Comparison of ENCODE assay signal across 17 cellular contexts in genomic region chr2:147223119-147223518, GRCh38.
DNase-seq lines count a peak whose midpoint lies in the region; ATAC-seq, FAIRE-seq and TF ChIP-seq lines count a peak whose summit lies in the region.
"Had no signal": no experiment of that assay in that cellular context is flagged by ENCODE, and none has a peak within 500 bp of the region (broad histone marks: within the 10 kb centered on the region; RNA-seq: fewer than 3 reads in every experiment).

No MANE protein-coding gene starts in this region.

- FAIRE-seq in small intestine (lab: Jason Lieb, UNC): no peak

- peak; percentile 76 for ATAC-seq in GM18498 (IDR thresholded peaks at IDR 0.05; ENCODE audit: unreplicated experiment)
- peak; percentile 77 for ATAC-seq in GM18909 (IDR thresholded peaks at IDR 0.05; ENCODE audit: poor library complexity, unreplicated experiment)
- peak; percentile 84 for ATAC-seq in HG02642 (IDR thresholded peaks at IDR 0.05; ENCODE audit: poor library complexity, unreplicated experiment)
- peak; percentile 80 for ATAC-seq in HG03520 (IDR thresholded peaks at IDR 0.05; ENCODE audit: unreplicated experiment)
- ATAC-seq: body of pancreas; left colon; natural killer cell treated with Interleukin-12 subunit alpha and Interleukin-12 subunit beta and Interleukin-15 and Interleukin-18, amount 100 ng/mL, for 72 hours; right lobe of liver had no signal

- no peaks in the 10 kb centered on the region for H3K9me3 ChIP-seq in small intestine (ENCODE audit: control insufficient read depth, low read depth)
- H3K9me3 ChIP-seq: body of pancreas, right lobe of liver had no signal

- intact Hi-C loops in dorsolateral prefrontal cortex (cut with DNase I): no loop called here

- no peaks in the 10 kb centered on the region for H3K4me1 ChIP-seq in small intestine (ENCODE audit: control insufficient read depth in 2 of 2, insufficient read depth in 1 of 2, low read depth in 1 of 2, low read length in 1 of 2)
- H3K4me1 ChIP-seq: BLaER1, body of pancreas, right lobe of liver had no signal

- TF ChIP-seq CTCF in dorsolateral prefrontal cortex (IDR thresholded peaks at IDR 0.05 in 54 of 56, conservative IDR thresholded peaks at IDR 0.05 in 2 of 56; ENCODE audit: low read depth in 1 of 56, partially characterized antibody in 56 of 56) (no peak), GM10266 (IDR thresholded peaks at IDR 0.05; ENCODE audit: control insufficient read depth, insufficient read depth, low read depth, missing control alignments) (no peak)

- H3K27ac ChIP-seq in dorsolateral prefrontal cortex (no peak overlapping the region), small intestine (ENCODE audit: low read depth in 1 of 2, low read length in 1 of 2) (no peak overlapping the region)
- H3K27ac ChIP-seq: BLaER1, body of pancreas, right lobe of liver had no signal

- H3K4me3 ChIP-seq in dorsolateral prefrontal cortex (no peak overlapping the region), small intestine (ENCODE audit: low read depth in 1 of 2, low read length in 2 of 2) (no peak overlapping the region)
- H3K4me3 ChIP-seq: BLaER1, body of pancreas, right lobe of liver had no signal

- H3K36me3 ChIP-seq in small intestine (ENCODE audit: control insufficient read depth in 2 of 2, insufficient read depth in 2 of 2, low read length in 2 of 2): no peaks in the 10 kb centered on the region
- H3K36me3 ChIP-seq: BLaER1, right lobe of liver had no signal

- H3K27me3 ChIP-seq in dorsolateral prefrontal cortex (no peaks in the 10 kb centered on the region), small intestine (ENCODE audit: control insufficient read depth in 2 of 2, insufficient read depth in 2 of 2, low read length in 2 of 2) (no peaks in the 10 kb centered on the region)
- H3K27me3 ChIP-seq: BLaER1, body of pancreas, right lobe of liver had no signal

- DNase-seq in dorsolateral prefrontal cortex (no peak), small intestine (no peak), GM10266 (ENCODE audit: extremely low spot score) (no peak)
- no peak for DNase-seq in central memory CD4-positive, alpha-beta T cell
- DNase-seq: activated CD4-positive, alpha-beta T cell treated with anti-CD3 and anti-CD28 coated beads, Interleukin-2, amount 10 ng/mL, durations not matched to agents 24 days and 14 days; activated effector memory CD4-positive, alpha-beta T cell treated with Interleukin-2 at 50 U/mL for 16 hours; body of pancreas; glutamatergic neuron; left colon; NCI-H187 treated with DMSO at 0.1 percent for 48 hours; right lobe of liver had no signal
